18 cellular contexts compared by ENCODE assay signal in genomic region chr3:99854899-99855298, GRCh38. TPM values are rescaled to one million over a fixed set of nuclear protein-coding genes. Genes with fewer than 3 reads are reported as not detected.
A peak's percentile ranks its signal among the peaks of the same experiment; 100 is the strongest.
DNase-seq lines count a peak whose midpoint lies in the region; ATAC-seq, FAIRE-seq and TF ChIP-seq lines count a peak whose summit lies in the region.
"Had no signal": no experiment of that assay in that cellular context is flagged by ENCODE, and none has a peak within 500 bp of the region (broad histone marks: within the 10 kb centered on the region; RNA-seq: fewer than 3 reads in every experiment).

No MANE protein-coding gene starts in this region.

- no peaks in the 10 kb centered on the region for H3K27me3 ChIP-seq in HepG2 (ENCODE audit: control insufficient read depth in 1 of 2, insufficient read depth in 2 of 2, low read length in 2 of 2)
- H3K27me3 ChIP-seq: SJCRH30 had no signal

- TF ChIP-seq POLR2A in HepG2 (IDR thresholded peaks at IDR 0.05; ENCODE audit: insufficient read depth in 1 of 2, low read depth in 2 of 2, low read length in 2 of 2): no peak

- TF ChIP-seq EP300 in HepG2 (IDR thresholded peaks at IDR 0.05; ENCODE audit: low read depth in 2 of 2, low read length in 2 of 2) (no peak), HepG2 (CRISPR knock-in tag; IDR thresholded peaks at IDR 0.05; ENCODE audit: borderline replicate concordance) (no peak)

- peaks cover 61% of the 10 kb centered on the region for H3K79me2 ChIP-seq in HepG2 (ENCODE audit: insufficient read depth, low read length)

- no peak for TF ChIP-seq RAD21 in HepG2 (CRISPR knock-in tag; IDR thresholded peaks at IDR 0.05)

- H4K20me1 ChIP-seq in HepG2 (ENCODE audit: insufficient read depth, low read length): peaks cover 64% of the 10 kb centered on the region

- no peak overlapping the region for H3K9ac ChIP-seq in HepG2 (ENCODE audit: insufficient read depth, low read depth, low read length)
- H3K9ac ChIP-seq: GM23248 had no signal

- H2AFZ ChIP-seq in HepG2 (ENCODE audit: low read length): no peak overlapping the region
- H2AFZ ChIP-seq: GM23248, PC-9 had no signal

- POLR2A ChIA-PET in HepG2 (lab: Yijun Ruan, JAX): interaction anchor here (1.3 kb wide), 1 partner anchor 406 kb away, joined by 3 read pairs; the partner anchor contains the start of gene TBC1D23

- TF ChIP-seq CTCF in HepG2 (CRISPR knock-in tag; IDR thresholded peaks at IDR 0.05): no peak

- ATAC-seq in HepG2: no peak; the same call in 1 of the 3 replicates
- ATAC-seq: CD8-positive, alpha-beta T cell had no signal

- no peak overlapping the region for H3K4me3 ChIP-seq in HepG2 (replicated peaks in 1 of 3; ENCODE audit: insufficient read depth in 1 of 3, low read depth in 2 of 3, low read length in 3 of 3)
- H3K4me3 ChIP-seq: GM23248, PC-9, SJCRH30 had no signal

- BruUV-seq in HepG2 (replicated peaks; lab: Mats Ljungman, UMichigan): no TSS peak

- no peak for FAIRE-seq in HepG2 (lab: Jason Lieb, UNC)

- in situ Hi-C loops in HepG2 (cut with HindIII; ENCODE audit: extremely low pct_ligation_motif_present, low pct_unique_long_range_greater_than_20kb): no loop called here

- peaks cover 57% of the 10 kb centered on the region for H3K4me1 ChIP-seq in HepG2 (ENCODE audit: insufficient read depth, low read length)

- H3K27ac ChIP-seq in HepG2 (ENCODE audit: extremely low read length, insufficient read depth, low read length): no peak overlapping the region
- H3K27ac ChIP-seq: PC-9, SJCRH30 had no signal

- no peak overlapping the region for H3K4me2 ChIP-seq in HepG2 (ENCODE audit: low read depth, low read length)
- H3K4me2 ChIP-seq: PC-9 had no signal

- H3K9me3 ChIP-seq in HepG2 (ENCODE audit: low read length): no peaks in the 10 kb centered on the region
- H3K9me3 ChIP-seq: SJCRH30 had no signal

- intact Hi-C loops in HepG2 (cut with micrococcal nuclease; ENCODE audit: unreplicated experiment): loop anchor here (5.0 kb wide), 1 partner anchor 67 kb away; no protein-coding TSS in a partner anchor

- DNase-seq in NCI-H2107 treated with DMSO at 0.1 percent for 48 hours (lab: John Stamatoyannopoulos, UW; ENCODE audit: unreplicated experiment) (peak; percentile 37), NCI-H2107 (lab: John Stamatoyannopoulos, UW) (no peak), NCI-H69 (lab: John Stamatoyannopoulos, UW) (peak; percentile 38), HepG2 (ENCODE audit: low spot score) (no peak), NCI-H774 (lab: John Stamatoyannopoulos, UW) (no peak), germinal center (ENCODE audit: low spot score) (no peak), activated gamma-delta T cell (lab: John Stamatoyannopoulos, UW) (no peak)
- no peak for DNase-seq in activated CD4-positive, CD25-positive, alpha-beta regulatory T cell (lab: John Stamatoyannopoulos, UW)
- DNase-seq: 8988T; CD8-positive, alpha-beta T cell; DMS 273 treated with DMSO at 0.1 percent for 48 hours; GM23248; KBM-7; NCI-H1436; NCI-H345; NCI-H748 treated with DMSO at 0.1 percent for 48 hours; PC-9; SJCRH30 had no signal

- CTCF ChIA-PET in HepG2 (lab: Yijun Ruan, JAX; ENCODE audit: low intra/inter-chr PET ratio, low total read pairs): no interaction called here

- peaks cover 13 to 40% of the 10 kb centered on the region in 2 experiments for H3K36me3 ChIP-seq in HepG2 (replicated peaks in 1 of 2; ENCODE audit: control insufficient read depth in 1 of 2, insufficient read depth in 2 of 2, low read length in 2 of 2)

TF ChIP-seq in HepG2, 621 proteins besides CTCF, POLR2A, EP300 and RAD21:
- TF ChIP-seq TFE3 (CRISPR knock-in tag; IDR thresholded peaks at IDR 0.05) (no peak), ZZZ3 (CRISPR knock-in tag; IDR thresholded peaks at IDR 0.05; ENCODE audit: borderline replicate concordance) (no peak), ZNF329 (CRISPR knock-in tag; IDR thresholded peaks at IDR 0.05; ENCODE audit: low read depth) (no peak), SOX6 (IDR thresholded peaks at IDR 0.05) (no peak), SOX6 (CRISPR knock-in tag; IDR thresholded peaks at IDR 0.05) (peak; percentile 73), FOXP4 (CRISPR knock-in tag; IDR thresholded peaks at IDR 0.05) (0 out of 2 replicates have a peak, but pooled peaks have one; percentile 17), RBM22 (optimal IDR thresholded peaks at IDR 0.05; ENCODE audit: low read length) (peak; percentile 36), HIC2 (CRISPR knock-in tag; IDR thresholded peaks at IDR 0.05; ENCODE audit: low read depth) (no peak), BCL6 (CRISPR knock-in tag; IDR thresholded peaks at IDR 0.05) (peak; percentile 68), POLR2G (IDR thresholded peaks at IDR 0.05; ENCODE audit: low read depth, low read length) (peak; percentile 33; the same call in 1 of the 2 replicates), CREB1 (IDR thresholded peaks at IDR 0.05) (no peak), CREB1 (CRISPR knock-in tag; IDR thresholded peaks at IDR 0.05) (peak; percentile 38; the same call in 1 of the 2 replicates), CC2D1A (CRISPR knock-in tag; IDR thresholded peaks at IDR 0.05) (no peak), FOXA3 (CRISPR knock-in tag; IDR thresholded peaks at IDR 0.05) (0 out of 2 replicates have a peak, but pooled peaks have one; percentile 4), PHF21A (CRISPR knock-in tag; IDR thresholded peaks at IDR 0.05) (no peak), SSRP1 (CRISPR knock-in tag; IDR thresholded peaks at IDR 0.05) (peak; percentile 49; the same call in 1 of the 2 replicates)

RNA-seq across cellular contexts. Expression of gene CMSS1, which starts 37.2 kb away (rescaled TPM):
- 48.7 and 84.6 TPM in 2 replicates for total RNA-seq in HepG2 (2016; rRNA removed; fragmentation: Illumina TruSeq; extraction: Trizol)
- 22.7 and 23.9 TPM in 2 replicates for total RNA-seq in HepG2 (2016; cell fraction: cytosol; rRNA removed; fragmentation: Illumina TruSeq; extraction: Trizol; ENCODE audit: low read depth)
- 58.0 and 83.6 TPM in 2 replicates for total RNA-seq in HepG2 (2016; cell fraction: insoluble cytoplasmic fraction; rRNA removed; fragmentation: Illumina TruSeq; extraction: Trizol)
- 35.7 and 38.1 TPM in 2 replicates for total RNA-seq in HepG2 (2016; cell fraction: membrane; rRNA removed; fragmentation: Illumina TruSeq; extraction: Trizol)
- total RNA-seq in HepG2 (2016; cell fraction: nucleus; rRNA removed; fragmentation: Illumina TruSeq; extraction: Trizol): 32.8 and 34.1 TPM in 2 replicates
- polyA plus RNA-seq in HepG2 (2011; rRNA removed): 4.2 and 6.4 TPM in 2 replicates
- 2.9 and 4.7 TPM in 2 replicates for polyA plus RNA-seq in HepG2 (2011; cell fraction: cytosol; rRNA removed)
- polyA plus RNA-seq in HepG2 (2011; cell fraction: nucleus; rRNA removed): 1.4 and 2.2 TPM in 2 replicates
- 21.0 and 28.1 TPM in 2 replicates for polyA plus RNA-seq in HepG2 (2012)
- 25.4 and 39.7 TPM in 2 replicates for polyA plus RNA-seq in HepG2 (2016; cell fraction: cytosol; fragmentation: Illumina TruSeq; extraction: Trizol; ENCODE audit: low read depth)
- 89.7 and 91.9 TPM in 2 replicates for polyA plus RNA-seq in HepG2 (2016; cell fraction: insoluble cytoplasmic fraction; fragmentation: Illumina TruSeq; extraction: Trizol; ENCODE audit: low read depth)
- polyA plus RNA-seq in HepG2 (2016; cell fraction: membrane; fragmentation: Illumina TruSeq; extraction: Trizol; ENCODE audit: low read depth): 36.2 and 40.4 TPM in 2 replicates
- polyA plus RNA-seq in HepG2 (2016; cell fraction: nucleus; fragmentation: Illumina TruSeq; extraction: Trizol; ENCODE audit: insufficient read depth, low read depth): 38.0 and 40.1 TPM in 2 replicates
- polyA minus RNA-seq in HepG2 (2011; rRNA and poly(A)+ RNA removed; ENCODE audit: low replicate concordance): 6.4 and 8.1 TPM in 2 replicates
- polyA minus RNA-seq in HepG2 (2011; cell fraction: cytosol; rRNA and poly(A)+ RNA removed): 5.3 and 6.2 TPM in 2 replicates
- polyA minus RNA-seq in HepG2 (2011; cell fraction: nucleus; rRNA and poly(A)+ RNA removed): 8.4 and 9.8 TPM in 2 replicates

Comparison
In these comparisons a context has a peak if more than half of its experiments do, and no peak if none do; other contexts are left out.
1. DNase-seq: peak in NCI-H2107 treated with DMSO at 0.1 percent for 48 hours (single experiment) and NCI-H69 (single experiment); none in NCI-H2107 (single experiment), HepG2 (single experiment), NCI-H774 (single experiment), activated CD4-positive, CD25-positive, alpha-beta regulatory T cell (0 of 4), germinal center (single experiment) and activated gamma-delta T cell (single experiment).